In genomic region chr9:76423216-76424177, GRCh38 we compare ENCODE assay signal across 1 cellular context.
TF ChIP-seq lines count a peak whose summit lies in the region.

No MANE protein-coding gene starts in this region.

TF ChIP-seq in HepG2, 621 proteins besides CTCF, POLR2A, EP300 and RAD21 (continued from another document and continues in another):
- TF ChIP-seq NR2F1 (CRISPR knock-in tag; IDR thresholded peaks at IDR 0.05) (peak; percentile 42 to 87; a peak in 3 of 4 replicates), ZNF646 (CRISPR knock-in tag; IDR thresholded peaks at IDR 0.05) (no peak), GATAD1 (CRISPR knock-in tag; IDR thresholded peaks at IDR 0.05) (0 out of 2 replicates have a peak, but pooled peaks have one; percentile 28), AGO2 (optimal IDR thresholded peaks at IDR 0.05; ENCODE audit: low read depth, low read length) (no peak), ZNF101 (CRISPR knock-in tag; IDR thresholded peaks at IDR 0.05; ENCODE audit: borderline replicate concordance, low read depth) (no peak), BCLAF1 (IDR thresholded peaks at IDR 0.05) (no peak), GABPA (IDR thresholded peaks at IDR 0.05; ENCODE audit: low read depth, low read length) (no peak), GABPA (CRISPR knock-in tag; IDR thresholded peaks at IDR 0.05; ENCODE audit: low read depth) (no peak), ZKSCAN8 (CRISPR knock-in tag; IDR thresholded peaks at IDR 0.05; ENCODE audit: borderline replicate concordance) (0 out of 2 replicates have a peak, but pooled peaks have one; percentile 34), ZSCAN12 (CRISPR knock-in tag; IDR thresholded peaks at IDR 0.05) (no peak), ZNF232 (CRISPR knock-in tag; IDR thresholded peaks at IDR 0.05; ENCODE audit: borderline replicate concordance) (no peak), ZNF576 (CRISPR knock-in tag; IDR thresholded peaks at IDR 0.05) (no peak), ZNF710 (CRISPR knock-in tag; IDR thresholded peaks at IDR 0.05; ENCODE audit: borderline replicate concordance) (0 out of 2 replicates have a peak, but pooled peaks have one; percentile 4), ZNF512 (CRISPR knock-in tag; IDR thresholded peaks at IDR 0.05) (no peak), ZKSCAN5 (CRISPR knock-in tag; IDR thresholded peaks at IDR 0.05) (no peak), HMGXB4 (CRISPR knock-in tag; IDR thresholded peaks at IDR 0.05; ENCODE audit: borderline replicate concordance in 1 of 2, low read depth in 1 of 2) (no peak), SNRNP70 (IDR thresholded peaks at IDR 0.05; ENCODE audit: low read depth, low read length) (no peak), ZNF280B (CRISPR knock-in tag; IDR thresholded peaks at IDR 0.05; ENCODE audit: borderline replicate concordance) (no peak), SAFB2 (CRISPR knock-in tag; IDR thresholded peaks at IDR 0.05; ENCODE audit: borderline replicate concordance, low read depth) (no peak), ZSCAN20 (CRISPR knock-in tag; IDR thresholded peaks at IDR 0.05; ENCODE audit: borderline replicate concordance) (no peak), NR2F6 (IDR thresholded peaks at IDR 0.05) (peak; percentile 89), NR2F6 (CRISPR knock-in tag; IDR thresholded peaks at IDR 0.05) (peak; percentile 84), ZSCAN9 (CRISPR knock-in tag; IDR thresholded peaks at IDR 0.05; ENCODE audit: borderline replicate concordance) (peak; percentile 14; the same call in 1 of the 2 replicates), NR2C2 (CRISPR knock-in tag; IDR thresholded peaks at IDR 0.05; ENCODE audit: borderline replicate concordance) (0 out of 2 replicates have a peak, but pooled peaks have one; percentile 31), TBL1XR1 (IDR thresholded peaks at IDR 0.05; ENCODE audit: borderline replicate concordance, low read length, partially characterized antibody) (no peak), ZNF136 (CRISPR knock-in tag; IDR thresholded peaks at IDR 0.05; ENCODE audit: low read depth) (no peak), ZSCAN5A (CRISPR knock-in tag; IDR thresholded peaks at IDR 0.05; ENCODE audit: borderline replicate concordance) (no peak; the same call in 1 of the 2 replicates), CHD4 (IDR thresholded peaks at IDR 0.05; ENCODE audit: borderline replicate concordance, low read length) (peak; percentile 81; the same call in 1 of the 2 replicates), ZNF18 (CRISPR knock-in tag; IDR thresholded peaks at IDR 0.05; ENCODE audit: insufficient replicate concordance) (no peak), ZNF253 (CRISPR knock-in tag; IDR thresholded peaks at IDR 0.05; ENCODE audit: borderline replicate concordance) (no peak), ZBTB44 (CRISPR knock-in tag; IDR thresholded peaks at IDR 0.05) (no peak), NFYB (CRISPR knock-in tag; IDR thresholded peaks at IDR 0.05) (no peak), ZNF10 (CRISPR knock-in tag; IDR thresholded peaks at IDR 0.05; ENCODE audit: borderline replicate concordance, low read depth) (no peak), NONO (IDR thresholded peaks at IDR 0.05) (no peak), NONO (CRISPR knock-in tag; conservative IDR thresholded peaks at IDR 0.05) (no peak), ZNF776 (CRISPR knock-in tag; IDR thresholded peaks at IDR 0.05) (no peak), ZC3H13 (CRISPR knock-in tag; IDR thresholded peaks at IDR 0.05) (no peak), ZBTB42 (CRISPR knock-in tag; IDR thresholded peaks at IDR 0.05) (no peak)
